15 cellular contexts compared by ENCODE assay signal in genomic region chr7:45295222-45295621, GRCh38.
DNase-seq lines count a peak whose midpoint lies in the region; ATAC-seq lines count a peak whose summit lies in the region.
"Had no signal": no experiment of that assay in that cellular context is flagged by ENCODE, and none has a peak within 500 bp of the region (broad histone marks: within the 10 kb centered on the region; RNA-seq: fewer than 3 reads in every experiment).

No MANE protein-coding gene starts in this region.

- ATAC-seq in GM21529 (IDR thresholded peaks at IDR 0.05; ENCODE audit: unreplicated experiment) (no peak), GM18498 (IDR thresholded peaks at IDR 0.05; ENCODE audit: unreplicated experiment) (no peak), HG02840 (IDR thresholded peaks at IDR 0.05; ENCODE audit: low FRiP score, unreplicated experiment) (no peak)

- in situ Hi-C loops in G401 (cut with HindIII; ENCODE audit: low sequenced_read_pairs), result no loop called here

- DNase-seq in G401 (ENCODE audit: low spot score) (peak; percentile 91), NCI-H82 (lab: John Stamatoyannopoulos, UW) (peak; percentile 97), cerebellum (ENCODE audit: low spot score) (peak; percentile 72), HCEC 1CT (no peak)
- DNase-seq: COR-L47, DMS53, EL, HFFc6, KG1, NCI-H187 treated with DMSO at 0.1 percent for 48 hours, PC-9, SIG-M5 had no signal
